12 cellular contexts compared by ENCODE assay signal in the genomic region with DNA sequence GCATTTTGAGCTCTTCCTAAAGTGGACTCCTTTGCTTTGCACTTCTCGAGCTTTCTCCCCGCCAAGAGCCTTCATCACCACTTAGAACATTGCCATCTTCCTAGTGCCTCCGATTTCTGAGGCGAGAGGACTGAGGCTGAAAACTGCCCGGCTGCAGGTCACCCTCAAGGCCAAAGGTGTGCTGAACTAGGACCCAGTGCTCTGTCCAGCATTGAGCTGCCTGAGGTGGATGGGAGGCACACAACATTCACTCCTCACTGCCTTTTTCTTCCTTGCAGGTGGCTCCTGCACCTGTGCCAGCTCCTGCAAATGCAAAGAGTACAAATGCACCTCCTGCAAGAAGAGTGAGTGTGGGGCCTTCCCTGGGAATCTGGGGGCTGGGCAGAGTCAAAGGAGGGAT. TPM values are rescaled to one million over a fixed set of nuclear protein-coding genes. Genes with fewer than 3 reads are reported as not detected.
DNase-seq lines count a peak whose midpoint lies in the region; ATAC-seq and TF ChIP-seq lines count a peak whose summit lies in the region.
"Had no signal": no experiment of that assay in that cellular context is flagged by ENCODE, and none has a peak within 500 bp of the region (broad histone marks: within the 10 kb centered on the region; RNA-seq: fewer than 3 reads in every experiment).

No MANE protein-coding gene starts in this region.

- CTCF ChIA-PET in activated CD8-positive, alpha-beta memory T cell treated with anti-CD3 and anti-CD28 coated beads, Interleukin-2, amount 10 ng/mL, durations not matched to agents 7 days and 5 days (lab: Charles Lee): interaction anchor here (0.6 to 4.7 kb wide), 26 partner anchors 9 to 308 kb away, joined by 3 to 38 read pairs (median 4); a partner anchor contains a TSS
- CTCF ChIA-PET in activated CD4-positive, alpha-beta memory T cell treated with anti-CD3 and anti-CD28 coated beads, Interleukin-2, amount 10 ng/mL, durations not matched to agents 7 days and 5 days (lab: Charles Lee): interaction anchor here (0.5 to 4.0 kb wide), 24 partner anchors 10 to 171 kb away, joined by 3 to 32 read pairs (median 4); a partner anchor contains a TSS

- peaks cover 64% of the 10 kb centered on the region for H3K27me3 Mint-ChIP-seq in activated CD8-positive, alpha-beta memory T cell treated with anti-CD3 and anti-CD28 coated beads, Interleukin-2, amount 10 ng/mL, durations not matched to agents 7 days and 5 days
- H3K27me3 Mint-ChIP-seq in activated CD4-positive, alpha-beta memory T cell treated with anti-CD3 and anti-CD28 coated beads, Interleukin-2, amount 10 ng/mL, durations not matched to agents 7 days and 5 days: peaks cover 70% of the 10 kb centered on the region

- H3K27ac ChIP-seq in iPS-18a (ENCODE audit: low read length): no peak overlapping the region
- H3K27ac ChIP-seq in stomach: peak overlapping the region in 3 of 5 donors; percentile 69 to 80 (median 74)
- H3K27ac ChIP-seq: left lung had no signal

- no peak for TF ChIP-seq POLR2A in stomach (IDR thresholded peaks at IDR 0.05)

- peaks cover 20% of the 10 kb centered on the region for H3K4me1 Mint-ChIP-seq in activated CD8-positive, alpha-beta memory T cell treated with anti-CD3 and anti-CD28 coated beads, Interleukin-2, amount 10 ng/mL, durations not matched to agents 7 days and 5 days
- peaks cover 22% of the 10 kb centered on the region for H3K4me1 Mint-ChIP-seq in activated CD4-positive, alpha-beta memory T cell treated with anti-CD3 and anti-CD28 coated beads, Interleukin-2, amount 10 ng/mL, durations not matched to agents 7 days and 5 days

- TF ChIP-seq CTCF in stomach (IDR thresholded peaks at IDR 0.05): no peak

- 26 to 54% (median 35%) methylated on average over 5 of the region's 5 CpGs for WGBS in stomach, 5 donors

- H3K27me3 ChIP-seq in iPS-18a (ENCODE audit: control insufficient read depth, insufficient read depth, low read length): peaks cover 100% of the 10 kb centered on the region
- H3K27me3 ChIP-seq in stomach: peaks cover 0 to 83% (median 10%) of the 10 kb centered on the region in 3 donors

- TF ChIP-seq EP300 in stomach (IDR thresholded peaks at IDR 0.05): no peak

- POLR2A ChIA-PET in activated CD4-positive, alpha-beta memory T cell treated with anti-CD3 and anti-CD28 coated beads, Interleukin-2, amount 10 ng/mL, durations not matched to agents 7 days and 5 days (lab: Charles Lee): interaction anchor here (0.7 to 1.9 kb wide), 7 partner anchors 9 to 39 kb away, joined by 3 to 12 read pairs (median 4); a partner anchor contains a TSS

- peak overlapping the region; percentile 27 for H3K4me3 ChIP-seq in iPS-18a (ENCODE audit: low read length)
- H3K4me3 ChIP-seq in stomach: peak overlapping the region; percentile 33 to 47 (median 41)

- H3K27ac Mint-ChIP-seq in activated CD8-positive, alpha-beta memory T cell treated with anti-CD3 and anti-CD28 coated beads, Interleukin-2, amount 10 ng/mL, durations not matched to agents 7 days and 5 days: peak overlapping the region; percentile 47
- H3K27ac Mint-ChIP-seq in activated CD4-positive, alpha-beta memory T cell treated with anti-CD3 and anti-CD28 coated beads, Interleukin-2, amount 10 ng/mL, durations not matched to agents 7 days and 5 days: no peak overlapping the region

- H3K9me3 ChIP-seq in iPS-18a (ENCODE audit: control insufficient read depth, low read depth, low read length) (no peaks in the 10 kb centered on the region), stomach (no peaks in the 10 kb centered on the region)
- H3K9me3 ChIP-seq: left lung had no signal

- H3K36me3 ChIP-seq in iPS-18a (ENCODE audit: control insufficient read depth, low read depth, low read length) (no peaks in the 10 kb centered on the region), stomach (no peaks in the 10 kb centered on the region)
- H3K36me3 ChIP-seq: left lung had no signal

- intact Hi-C loops in stomach (cut with DNase I; ENCODE audit: low total_unique reads): no loop called here

- no peak overlapping the region for H3K9ac ChIP-seq in iPS-18a (ENCODE audit: low read length)

- peak overlapping the region; percentile 60 for H3K4me3 Mint-ChIP-seq in activated CD8-positive, alpha-beta memory T cell treated with anti-CD3 and anti-CD28 coated beads, Interleukin-2, amount 10 ng/mL, durations not matched to agents 7 days and 5 days
- peak overlapping the region; percentile 58 for H3K4me3 Mint-ChIP-seq in activated CD4-positive, alpha-beta memory T cell treated with anti-CD3 and anti-CD28 coated beads, Interleukin-2, amount 10 ng/mL, durations not matched to agents 7 days and 5 days

- no peaks in the 10 kb centered on the region for H3K9me3 Mint-ChIP-seq in activated CD8-positive, alpha-beta memory T cell treated with anti-CD3 and anti-CD28 coated beads, Interleukin-2, amount 10 ng/mL, durations not matched to agents 7 days and 5 days (ENCODE audit: low read depth)
- no peaks in the 10 kb centered on the region for H3K9me3 Mint-ChIP-seq in activated CD4-positive, alpha-beta memory T cell treated with anti-CD3 and anti-CD28 coated beads, Interleukin-2, amount 10 ng/mL, durations not matched to agents 7 days and 5 days

- no peak for DNase-seq in activated CD8-positive, alpha-beta memory T cell treated with anti-CD3 and anti-CD28 coated beads, Interleukin-2, amount 10 ng/mL, durations not matched to agents 7 days and 5 days
- no peak for DNase-seq in activated CD8-positive, alpha-beta memory T cell treated with anti-CD3 and anti-CD28 coated beads, Interleukin-2, amount 50 U/mL, for 48 hours
- no peak for DNase-seq in activated CD4-positive, alpha-beta memory T cell treated with anti-CD3 and anti-CD28 coated beads, Interleukin-2, amount 10 ng/mL, durations not matched to agents 7 days and 5 days
- no peak for DNase-seq in stomach
- no peak for DNase-seq in NAMALWA (ENCODE audit: low spot score)
- DNase-seq in NCI-H2107 (lab: John Stamatoyannopoulos, UW): no peak
- DNase-seq: NCI-H1417 had no signal

- ATAC-seq in activated CD8-positive, alpha-beta memory T cell treated with anti-CD3 and anti-CD28 coated beads, Interleukin-2, amount 10 ng/mL, durations not matched to agents 7 days and 5 days: no peak
- no peak for ATAC-seq in HG02678 (IDR thresholded peaks at IDR 0.05; ENCODE audit: unreplicated experiment)

- H3K36me3 Mint-ChIP-seq in activated CD8-positive, alpha-beta memory T cell treated with anti-CD3 and anti-CD28 coated beads, Interleukin-2, amount 10 ng/mL, durations not matched to agents 7 days and 5 days: no peaks in the 10 kb centered on the region
- H3K36me3 Mint-ChIP-seq in activated CD4-positive, alpha-beta memory T cell treated with anti-CD3 and anti-CD28 coated beads, Interleukin-2, amount 10 ng/mL, durations not matched to agents 7 days and 5 days (ENCODE audit: low read depth): no peaks in the 10 kb centered on the region

- peaks cover 3% of the 10 kb centered on the region for H3K4me1 ChIP-seq in iPS-18a (ENCODE audit: control insufficient read depth, low read depth, low read length)
- peaks cover 18 to 38% (median 31%) of the 10 kb centered on the region in 4 donors for H3K4me1 ChIP-seq in stomach

RNA-seq across cellular contexts. Expression of a gene that starts 5.4 kb away (rescaled TPM):
- total RNA-seq in activated CD8-positive, alpha-beta memory T cell treated with anti-CD3 and anti-CD28 coated beads, Interleukin-2, amount 10 ng/mL, durations not matched to agents 7 days and 5 days: under 1 TPM in 1 of 2 experiments, not detected in 1; 0.91 TPM
- not detected for total RNA-seq in activated CD4-positive, alpha-beta memory T cell treated with anti-CD3 and anti-CD28 coated beads, Interleukin-2, amount 10 ng/mL, durations not matched to agents 7 days and 5 days
- total RNA-seq in stomach: 10 to 100 TPM in 2 of 5 donors, 1 to 10 TPM in 2, not detected in 1; 3.3 to 56.7 (median 25.5) TPM
- 100 to 1,000 TPM; 117 to 185 (median 169) TPM for polyA plus RNA-seq in stomach

RNA-seq across cellular contexts. Expression of a gene that starts 7.9 kb away (rescaled TPM):
- total RNA-seq in activated CD8-positive, alpha-beta memory T cell treated with anti-CD3 and anti-CD28 coated beads, Interleukin-2, amount 10 ng/mL, durations not matched to agents 7 days and 5 days: not detected
- not detected for total RNA-seq in activated CD4-positive, alpha-beta memory T cell treated with anti-CD3 and anti-CD28 coated beads, Interleukin-2, amount 10 ng/mL, durations not matched to agents 7 days and 5 days
- not detected for total RNA-seq in stomach
- 1 to 10 TPM in 1 of 3 donors, not detected in 2; 5.8 TPM for polyA plus RNA-seq in stomach
- total RNA-seq: left lung, ureter had no signal
- polyA plus RNA-seq: AG04450 had no signal

RNA-seq across cellular contexts. Expression of a gene that starts 11.4 kb away (rescaled TPM):
- total RNA-seq in activated CD8-positive, alpha-beta memory T cell treated with anti-CD3 and anti-CD28 coated beads, Interleukin-2, amount 10 ng/mL, durations not matched to agents 7 days and 5 days: not detected
- total RNA-seq in activated CD4-positive, alpha-beta memory T cell treated with anti-CD3 and anti-CD28 coated beads, Interleukin-2, amount 10 ng/mL, durations not matched to agents 7 days and 5 days: not detected
- 10 to 100 TPM in 3 of 5 donors, 1 to 10 TPM in 1, not detected in 1; 5.2 to 57.4 (median 25.3) TPM for total RNA-seq in stomach
- polyA plus RNA-seq in stomach: 100 to 1,000 TPM; 135 to 155 (median 138) TPM

RNA-seq across cellular contexts. Expression of a gene that starts 13.9 kb away (rescaled TPM):
- total RNA-seq in activated CD8-positive, alpha-beta memory T cell treated with anti-CD3 and anti-CD28 coated beads, Interleukin-2, amount 10 ng/mL, durations not matched to agents 7 days and 5 days: 10 to 100 TPM; 11.4 to 20.6 TPM
- 10 to 100 TPM; 15.8 to 16.4 TPM for total RNA-seq in activated CD4-positive, alpha-beta memory T cell treated with anti-CD3 and anti-CD28 coated beads, Interleukin-2, amount 10 ng/mL, durations not matched to agents 7 days and 5 days
- 10 to 100 TPM in 2 of 5 donors, 1 to 10 TPM in 1, not detected in 2; 7.5 to 73.3 (median 13.3) TPM for total RNA-seq in stomach
- polyA plus RNA-seq in stomach: 100 to 1,000 TPM in 2 of 3 donors, 10 to 100 TPM in 1; 87.0 to 225 (median 161) TPM

RNA-seq across cellular contexts. Expression of a gene that starts 18.3 kb away (rescaled TPM):
- total RNA-seq in activated CD8-positive, alpha-beta memory T cell treated with anti-CD3 and anti-CD28 coated beads, Interleukin-2, amount 10 ng/mL, durations not matched to agents 7 days and 5 days: 10 to 100 TPM; 41.2 to 54.1 TPM
- 10 to 100 TPM; 10.4 to 12.3 TPM for total RNA-seq in activated CD4-positive, alpha-beta memory T cell treated with anti-CD3 and anti-CD28 coated beads, Interleukin-2, amount 10 ng/mL, durations not matched to agents 7 days and 5 days
- total RNA-seq in stomach: 100 to 1,000 TPM in 4 of 5 donors, 10 to 100 TPM in 1; 16.1 to 704 (median 292) TPM
- polyA plus RNA-seq in stomach: 1,000 to 10,000 TPM in 2 of 3 donors, 100 to 1,000 TPM in 1; 445 to 1,956 (median 1,098) TPM
